In genomic region chr14:44963775-44964380, GRCh38 we compare ENCODE assay signal across 8 cellular contexts. TPM values are rescaled to one million over a fixed set of nuclear protein-coding genes. Genes with fewer than 3 reads are reported as not detected.
DNase-seq lines count a peak whose midpoint lies in the region; ATAC-seq and TF ChIP-seq lines count a peak whose summit lies in the region.

No MANE protein-coding gene starts in this region.

- H3K27ac ChIP-seq in SJSA1 = no peak overlapping the region
- H3K27ac ChIP-seq in subcutaneous abdominal adipose tissue (ENCODE audit: low read depth, low read length) = no peak overlapping the region
- no peak overlapping the region for H3K27ac ChIP-seq in body of pancreas

- H3K4me1 Mint-ChIP-seq in activated CD8-positive, alpha-beta memory T cell treated with anti-CD3 and anti-CD28 coated beads, Interleukin-2, amount 10 ng/mL, durations not matched to agents 7 days and 5 days = peaks cover 55% of the 10 kb centered on the region

- H3K4me3 ChIP-seq in SJSA1 (peak overlapping the region; percentile 55), subcutaneous abdominal adipose tissue (ENCODE audit: low read depth in 1 of 5, low read length in 5 of 5) (peak overlapping the region; percentile 88 to 100 (median 98)), body of pancreas (peak overlapping the region in 1 of 2 donors; percentile 73)

- no peak for TF ChIP-seq CTCF in body of pancreas (IDR thresholded peaks at IDR 0.05)

- no peaks in the 10 kb centered on the region for H3K27me3 Mint-ChIP-seq in activated CD8-positive, alpha-beta memory T cell treated with anti-CD3 and anti-CD28 coated beads, Interleukin-2, amount 10 ng/mL, durations not matched to agents 7 days and 5 days

- H3K4me3 Mint-ChIP-seq in activated CD8-positive, alpha-beta memory T cell treated with anti-CD3 and anti-CD28 coated beads, Interleukin-2, amount 10 ng/mL, durations not matched to agents 7 days and 5 days = no peak overlapping the region

- 2 to 14% methylated on average over 7 of the region's 7 CpGs for WGBS in body of pancreas, 2 donors

- intact Hi-C loops in body of pancreas (cut with DNase I) = no loop called here

- H3K9me3 Mint-ChIP-seq in activated CD8-positive, alpha-beta memory T cell treated with anti-CD3 and anti-CD28 coated beads, Interleukin-2, amount 10 ng/mL, durations not matched to agents 7 days and 5 days (ENCODE audit: low read depth) = peaks cover 2% of the 10 kb centered on the region

- H3K4me1 ChIP-seq in SJSA1 (replicated peaks) = peaks cover 19% of the 10 kb centered on the region
- peaks cover 4 to 74% (median 69%) of the 10 kb centered on the region in 5 donors for H3K4me1 ChIP-seq in subcutaneous abdominal adipose tissue (ENCODE audit: control insufficient read depth in 5 of 5, insufficient read depth in 5 of 5, low read length in 5 of 5)
- peaks cover 41% of the 10 kb centered on the region for H3K4me1 ChIP-seq in body of pancreas

- peaks cover 8% of the 10 kb centered on the region for H3K36me3 ChIP-seq in SJSA1
- H3K36me3 ChIP-seq in subcutaneous abdominal adipose tissue (ENCODE audit: control insufficient read depth in 5 of 5, insufficient read depth in 5 of 5, low read length in 5 of 5) = no peaks in the 10 kb centered on the region
- H3K36me3 ChIP-seq in body of pancreas (replicated peaks in 1 of 2; ENCODE audit: insufficient read depth in 1 of 2, low read depth in 2 of 2) = no peaks in the 10 kb centered on the region

- H3K27me3 ChIP-seq in SJSA1 (replicated peaks) (no peaks in the 10 kb centered on the region), subcutaneous abdominal adipose tissue (ENCODE audit: control insufficient read depth in 5 of 5, insufficient read depth in 4 of 5, low read length in 5 of 5) (no peaks in the 10 kb centered on the region), body of pancreas (no peaks in the 10 kb centered on the region)

- no peaks in the 10 kb centered on the region for H3K9me3 ChIP-seq in SJSA1 (replicated peaks)
- H3K9me3 ChIP-seq in subcutaneous abdominal adipose tissue (ENCODE audit: control insufficient read depth in 5 of 5, low read length in 5 of 5) = no peaks in the 10 kb centered on the region
- H3K9me3 ChIP-seq in body of pancreas = no peaks in the 10 kb centered on the region

- DNase-seq in activated CD8-positive, alpha-beta memory T cell treated with anti-CD3 and anti-CD28 coated beads, Interleukin-2, amount 10 ng/mL, durations not matched to agents 7 days and 5 days = no peak
- DNase-seq in activated CD8-positive, alpha-beta memory T cell treated with anti-CD3 and anti-CD28 coated beads for 24 hours = no peak
- DNase-seq in SJSA1 (ENCODE audit: low read depth in 1 of 2, low spot score in 2 of 2) (no peak), hippocampal formation (lab: John Stamatoyannopoulos, UW) (peak; percentile 19 to 40), body of pancreas (no peak), activated gamma-delta T cell (lab: John Stamatoyannopoulos, UW) (no peak)

- H3K9ac ChIP-seq in subcutaneous abdominal adipose tissue (ENCODE audit: low read length in 5 of 5) = peak overlapping the region; percentile 32 to 93 (median 82)

- CTCF ChIA-PET in activated CD8-positive, alpha-beta memory T cell treated with anti-CD3 and anti-CD28 coated beads, Interleukin-2, amount 10 ng/mL, durations not matched to agents 7 days and 5 days (lab: Charles Lee) = interaction anchor here (1.0 to 2.4 kb wide), 2 partner anchors 171 to 289 kb away, joined by 3 to 11 read pairs; partner anchors contain the start of genes FKBP3 and MIS18BP1

- H3K36me3 Mint-ChIP-seq in activated CD8-positive, alpha-beta memory T cell treated with anti-CD3 and anti-CD28 coated beads, Interleukin-2, amount 10 ng/mL, durations not matched to agents 7 days and 5 days = peaks cover 27% of the 10 kb centered on the region

- H3K27ac Mint-ChIP-seq in activated CD8-positive, alpha-beta memory T cell treated with anti-CD3 and anti-CD28 coated beads, Interleukin-2, amount 10 ng/mL, durations not matched to agents 7 days and 5 days = peak overlapping the region; percentile 0

- no peak for ATAC-seq in activated CD8-positive, alpha-beta memory T cell treated with anti-CD3 and anti-CD28 coated beads, Interleukin-2, amount 10 ng/mL, durations not matched to agents 7 days and 5 days
- ATAC-seq in HG03108 (IDR thresholded peaks at IDR 0.05; ENCODE audit: unreplicated experiment) = no peak
- no peak for ATAC-seq in body of pancreas

- TF ChIP-seq POLR2A in body of pancreas (IDR thresholded peaks at IDR 0.05) = no peak

RNA-seq across cellular contexts. Expression of gene TOGARAM1, which starts 1.9 kb away (rescaled TPM):
- 10 to 100 TPM in 1 of 2 experiments, 1 to 10 TPM in 1; 8.2 to 10.7 TPM for total RNA-seq in activated CD8-positive, alpha-beta memory T cell treated with anti-CD3 and anti-CD28 coated beads, Interleukin-2, amount 10 ng/mL, durations not matched to agents 7 days and 5 days
- 5.4 and 8.8 TPM in 2 replicates for total RNA-seq in SJSA1 (2014; rRNA removed; shearing (Covaris generic))
- total RNA-seq in body of pancreas = 10 to 100 TPM; 23.6 to 38.6 TPM

RNA-seq across cellular contexts. Expression of gene KLHL28, which starts 2.1 kb away (rescaled TPM):
- 10 to 100 TPM; 12.1 to 14.0 TPM for total RNA-seq in activated CD8-positive, alpha-beta memory T cell treated with anti-CD3 and anti-CD28 coated beads, Interleukin-2, amount 10 ng/mL, durations not matched to agents 7 days and 5 days
- total RNA-seq in SJSA1 (2014; rRNA removed; shearing (Covaris generic)) = 2.8 and 5.0 TPM in 2 replicates
- total RNA-seq in body of pancreas = 1 to 10 TPM; 5.9 to 8.0 TPM

Comparison
In these comparisons a context has a peak if more than half of its experiments do, and no peak if none do; other contexts are left out.
1. DNase-seq: peak in hippocampal formation (2 of 2); none in activated CD8-positive, alpha-beta memory T cell treated with anti-CD3 and anti-CD28 coated beads, Interleukin-2, amount 10 ng/mL, durations not matched to agents 7 days and 5 days (single experiment), activated CD8-positive, alpha-beta memory T cell treated with anti-CD3 and anti-CD28 coated beads for 24 hours (single experiment), SJSA1 (0 of 2), body of pancreas (0 of 4) and activated gamma-delta T cell (single experiment).